12 cellular contexts compared by ENCODE assay signal in genomic region chr2:48131503-48132293, GRCh38.
DNase-seq lines count a peak whose midpoint lies in the region; ATAC-seq, FAIRE-seq and TF ChIP-seq lines count a peak whose summit lies in the region.
"Had no signal": no experiment of that assay in that cellular context is flagged by ENCODE, and none has a peak within 500 bp of the region (broad histone marks: within the 10 kb centered on the region; RNA-seq: fewer than 3 reads in every experiment).

No MANE protein-coding gene starts in this region.

- H2BK5ac ChIP-seq in mesendoderm (ENCODE audit: low read length): no peak overlapping the region

- peak; percentile 74 for FAIRE-seq in D721Med (lab: Jason Lieb, UNC)

- no peak overlapping the region for H3K4ac ChIP-seq in mesendoderm (ENCODE audit: low read depth, low read length)

- H2AK5ac ChIP-seq in mesendoderm (ENCODE audit: low read length): no peak overlapping the region

- no peak overlapping the region for H3K9ac ChIP-seq in mesendoderm (ENCODE audit: low read length)

- H3K9me3 Mint-ChIP-seq in chondrocyte (ENCODE audit: low read depth): peaks cover 8% of the 10 kb centered on the region
- H3K9me3 Mint-ChIP-seq: dendritic cell treated with granulocyte-macrophage colony-stimulating factor and Interleukin-4, amounts not matched to agents 40 ng/mL and 50 ng/mL, for 4 days had no signal

- no peak for ATAC-seq in heart right ventricle

- H3K79me1 ChIP-seq in mesendoderm (ENCODE audit: low read length): no peaks in the 10 kb centered on the region

- no peaks in the 10 kb centered on the region for H3K36me3 ChIP-seq in mesendoderm (ENCODE audit: control insufficient read depth, insufficient read depth, low read length)
- H3K36me3 ChIP-seq in heart right ventricle: no peaks in the 10 kb centered on the region
- H3K36me3 ChIP-seq: prostate gland had no signal

- WGBS in mesendoderm (ENCODE audit: extremely low coverage, insufficient coverage, low lambda C conversion rate): no CpG with 5 or more reads among the region's 6 CpGs
- WGBS in heart right ventricle, 2 donors: 64 to 72% methylated on average over 6 of the region's 6 CpGs

- H3K4me1 ChIP-seq in mesendoderm (ENCODE audit: control insufficient read depth, low read depth, low read length) (no peaks in the 10 kb centered on the region), heart right ventricle (peaks cover 0 to 6% (median 0%) of the 10 kb centered on the region in 9 donors)
- H3K4me1 ChIP-seq: prostate gland had no signal

- no peak overlapping the region for H2BK120ac ChIP-seq in mesendoderm (ENCODE audit: low read depth, low read length)

- no peak overlapping the region for H3K27ac ChIP-seq in mesendoderm (ENCODE audit: low read depth, low read length)
- H3K27ac ChIP-seq in heart right ventricle: no peak overlapping the region
- H3K27ac ChIP-seq in RWPE1: no peak overlapping the region
- H3K27ac ChIP-seq: prostate gland had no signal

- H3K9me3 ChIP-seq in heart right ventricle: peaks cover 0 to 5% (median 0%) of the 10 kb centered on the region in 11 donors
- H3K9me3 ChIP-seq: prostate gland had no signal

- H3K4me1 Mint-ChIP-seq in chondrocyte (ENCODE audit: low read depth): peaks cover 16% of the 10 kb centered on the region

- H3K27me3 Mint-ChIP-seq in chondrocyte (ENCODE audit: low read depth): no peaks in the 10 kb centered on the region
- H3K27me3 Mint-ChIP-seq: dendritic cell treated with granulocyte-macrophage colony-stimulating factor and Interleukin-4, amounts not matched to agents 40 ng/mL and 50 ng/mL, for 4 days had no signal

- H3K4me3 ChIP-seq in mesendoderm (ENCODE audit: low read length) (no peak overlapping the region), heart right ventricle (no peak overlapping the region)
- H3K4me3 ChIP-seq: prostate gland had no signal

- no peak overlapping the region for H3K18ac ChIP-seq in mesendoderm (ENCODE audit: low read length)

- no peak overlapping the region for H3K4me2 ChIP-seq in mesendoderm (ENCODE audit: low read length)

- H2BK15ac ChIP-seq in mesendoderm (replicated peaks; ENCODE audit: low read depth): no peak overlapping the region

- H3K36me3 Mint-ChIP-seq in chondrocyte (ENCODE audit: low read depth): no peaks in the 10 kb centered on the region

- no peak overlapping the region for H3K4me3 Mint-ChIP-seq in chondrocyte (ENCODE audit: unreplicated experiment)
- H3K4me3 Mint-ChIP-seq: dendritic cell treated with granulocyte-macrophage colony-stimulating factor and Interleukin-4, amounts not matched to agents 40 ng/mL and 50 ng/mL, for 4 days had no signal

- no peak for DNase-seq in D721Med (ENCODE audit: insufficient read length, low spot score)
- DNase-seq in NCI-H2171 (lab: John Stamatoyannopoulos, UW): peak; percentile 67
- no peak for DNase-seq in chondrocyte (ENCODE audit: low spot score)
- no peak for DNase-seq in mesendoderm
- no peak for DNase-seq in heart right ventricle
- DNase-seq in RWPE1 (ENCODE audit: low spot score): no peak
- no peak for DNase-seq in NCI-H187 (lab: John Stamatoyannopoulos, UW)
- no peak for DNase-seq in NCI-H2029 treated with DMSO at 0.1 percent for 48 hours (lab: John Stamatoyannopoulos, UW)
- DNase-seq: islet precursor cell, NCI-H526 treated with DMSO at 0.1 percent for 48 hours had no signal

- TF ChIP-seq CTCF in D721Med (IDR thresholded peaks at IDR 0.05; ENCODE audit: insufficient read depth, missing control alignments) (no peak), chondrocyte (IDR thresholded peaks at IDR 0.05) (no peak), heart right ventricle (IDR thresholded peaks at IDR 0.05) (no peak), RWPE1 (conservative IDR thresholded peaks at IDR 0.05; ENCODE audit: low read depth) (no peak)

- CTCF ChIA-PET in RWPE1 (lab: Yijun Ruan, JAX): no interaction called here

- no peak overlapping the region for H3K56ac ChIP-seq in mesendoderm (ENCODE audit: low read length)

- no peaks in the 10 kb centered on the region for H3K79me2 ChIP-seq in mesendoderm (ENCODE audit: control insufficient read depth, insufficient read depth, low read length)

- no peak overlapping the region for H4K5ac ChIP-seq in mesendoderm (ENCODE audit: low read length)

- no peaks in the 10 kb centered on the region for H3K27me3 ChIP-seq in mesendoderm (ENCODE audit: insufficient read depth, low read length, poor library complexity)
- H3K27me3 ChIP-seq in heart right ventricle: no peaks in the 10 kb centered on the region

- POLR2A ChIA-PET in RWPE1 (lab: Yijun Ruan, JAX; ENCODE audit: low non-redundant PET): no interaction called here

- H4K8ac ChIP-seq in mesendoderm (ENCODE audit: low read depth, low read length): peak overlapping the region; percentile 6

- intact Hi-C loops in heart right ventricle (cut with DNase I): no loop called here

- no peak overlapping the region for H3K23ac ChIP-seq in mesendoderm (ENCODE audit: low read length)

- H3K27ac Mint-ChIP-seq in chondrocyte (ENCODE audit: unreplicated experiment): peak overlapping the region; percentile 47
- H3K27ac Mint-ChIP-seq: dendritic cell treated with granulocyte-macrophage colony-stimulating factor and Interleukin-4, amounts not matched to agents 40 ng/mL and 50 ng/mL, for 4 days had no signal
